29 cellular contexts compared by ENCODE assay signal in genomic region chr19:4171676-4172075, GRCh38. TPM values are rescaled to one million over a fixed set of nuclear protein-coding genes. Genes with fewer than 3 reads are reported as not detected.
"Had no signal": no experiment of that assay in that cellular context is flagged by ENCODE, and none has a peak within 500 bp of the region (broad histone marks: within the 10 kb centered on the region; RNA-seq: fewer than 3 reads in every experiment).

No MANE protein-coding gene starts in this region.

- H3K27ac ChIP-seq: dorsolateral prefrontal cortex, epithelial cell of prostate, esophagus muscularis mucosa, gastrocnemius medialis, neutrophil, sigmoid colon, skin epidermis, testis, tibial nerve had no signal

- H3K4me1 ChIP-seq: gastrocnemius medialis, testis had no signal

- H3K27ac Mint-ChIP-seq: immature natural killer cell; naive thymus-derived CD4-positive, alpha-beta T cell; nephron progenitor cell; stimulated activated naive B cell treated with anti-CD40 and anti-IgM and Interleukin-4, amounts not matched to agents 10 μg/mL and 1 μg/mL and 100 μg/mL, for 72 hours had no signal

- DNase-seq: cortex of kidney; dorsolateral prefrontal cortex; effector CD8-positive, alpha-beta T cell; gastrocnemius medialis; immature natural killer cell; kidney; left cardiac atrium; left ventricle myocardium superior; naive thymus-derived CD4-positive, alpha-beta T cell; nephron progenitor cell; posterior cingulate gyrus; sigmoid colon; stimulated activated CD4-positive, alpha-beta T cell treated with anti-CD3 and anti-CD28 coated beads, Interleukin-2, amount 100 ng/mL, for 24 hours; stimulated activated CD4-positive, alpha-beta T cell treated with anti-CD3 and anti-CD28 coated beads, Interleukin-4, amount 100 ng/mL, for 4 hours; stimulated activated naive B cell treated with anti-CD40 and anti-IgM and Interleukin-4, amounts not matched to agents 10 μg/mL and 1 μg/mL and 100 μg/mL, for 72 hours; stimulated activated naive CD8-positive, alpha-beta T cell treated with anti-CD3 and anti-CD28 coated beads, Interleukin-15, amount 100 ng/mL, for 72 hours; testis had no signal

- H3K4me3 Mint-ChIP-seq: immature natural killer cell; nephron progenitor cell; stimulated activated naive B cell treated with anti-CD40 and anti-IgM and Interleukin-4, amounts not matched to agents 10 μg/mL and 1 μg/mL and 100 μg/mL, for 72 hours; stimulated activated naive CD8-positive, alpha-beta T cell treated with anti-CD3 and anti-CD28 coated beads, Interleukin-15, amount 100 ng/mL, for 72 hours had no signal

- H3K4me1 Mint-ChIP-seq: nephron progenitor cell had no signal

- ATAC-seq: gastrocnemius medialis; left cardiac atrium; left ventricle myocardium superior; naive thymus-derived CD4-positive, alpha-beta T cell; stimulated activated naive B cell treated with anti-CD40 and anti-IgM and Interleukin-4, amounts not matched to agents 10 μg/mL and 1 μg/mL and 100 μg/mL, for 72 hours; stimulated activated naive CD8-positive, alpha-beta T cell treated with anti-CD3 and anti-CD28 coated beads, Interleukin-15, amount 100 ng/mL, for 72 hours had no signal

- H3K9me3 ChIP-seq: esophagus muscularis mucosa, gastrocnemius medialis, neutrophil, sigmoid colon, testis, tibial nerve had no signal

- FAIRE-seq: endometrium, kidney had no signal

- H3K4me3 ChIP-seq: dorsolateral prefrontal cortex, esophagus muscularis mucosa, gastrocnemius medialis, sigmoid colon, skin epidermis, testis, tibial nerve had no signal

- H3K9me3 Mint-ChIP-seq: immature natural killer cell; nephron progenitor cell; stimulated activated naive B cell treated with anti-CD40 and anti-IgM and Interleukin-4, amounts not matched to agents 10 μg/mL and 1 μg/mL and 100 μg/mL, for 72 hours; stimulated activated naive CD8-positive, alpha-beta T cell treated with anti-CD3 and anti-CD28 coated beads, Interleukin-15, amount 100 ng/mL, for 72 hours had no signal

- H3K27me3 ChIP-seq: testis had no signal

RNA-seq across cellular contexts. Expression of gene CREB3L3, which starts 18.2 kb away (rescaled TPM):
- total RNA-seq: esophagus muscularis mucosa; fibroblast of villous mesenchyme; kidney; left cardiac atrium; left ventricle myocardium superior; lung microvascular endothelial cell; naive thymus-derived CD4-positive, alpha-beta T cell; osteocyte; pulmonary artery endothelial cell; subcutaneous adipose tissue; tibial nerve; ureter had no signal
- polyA plus RNA-seq: immature natural killer cell; naive thymus-derived CD4-positive, alpha-beta T cell had no signal

RNA-seq across cellular contexts. Expression of gene EBI3, which starts 57.6 kb away (rescaled TPM):
- polyA plus RNA-seq: immature natural killer cell; naive thymus-derived CD4-positive, alpha-beta T cell had no signal
